2 cellular contexts compared by ENCODE assay signal in genomic region chr4:81446634-81447033, GRCh38.
TF ChIP-seq lines count a peak whose summit lies in the region.

No MANE protein-coding gene starts in this region.

TF ChIP-seq in GM23338, 12 proteins besides CTCF, POLR2A, EP300 and RAD21:
- no peak for TF ChIP-seq EZH2phosphoT487 (IDR thresholded peaks at IDR 0.05; ENCODE audit: unreplicated experiment)
- TF ChIP-seq ZNF462 (CRISPR knock-in tag; IDR thresholded peaks at IDR 0.05), result no peak
- TF ChIP-seq ZNF331 (CRISPR knock-in tag; IDR thresholded peaks at IDR 0.05; ENCODE audit: low read depth), result no peak
TF ChIP-seq in GM23338: peak in this region for 0.

TF ChIP-seq in IMR-90, 13 proteins besides CTCF, POLR2A, EP300 and RAD21:
- TF ChIP-seq NFE2L2 (IDR thresholded peaks at IDR 0.05; ENCODE audit: low read depth, low read length) (no peak), ELK1 (IDR thresholded peaks at IDR 0.05; ENCODE audit: borderline replicate concordance, low read depth, low read length) (no peak), BHLHE40 (IDR thresholded peaks at IDR 0.05; ENCODE audit: low read depth, low read length) (no peak)
